ENCODE assay signal across 12 cellular contexts in genomic region chr13:94233401-94233800, GRCh38.
DNase-seq lines count a peak whose midpoint lies in the region.
"Had no signal": no experiment of that assay in that cellular context is flagged by ENCODE, and none has a peak within 500 bp of the region (broad histone marks: within the 10 kb centered on the region; RNA-seq: fewer than 3 reads in every experiment).

No MANE protein-coding gene starts in this region.

- in situ Hi-C loops in HAP-1 (cut with MboI; ENCODE audit: low sequenced_read_pairs), result no loop called here

- no peak overlapping the region for H3K4me3 ChIP-seq in HAP-1

- no peaks in the 10 kb centered on the region for H3K36me3 ChIP-seq in HAP-1 (replicated peaks)
- H3K36me3 ChIP-seq: esophagus muscularis mucosa had no signal

- peak; percentile 19 for DNase-seq in DMS53 (lab: John Stamatoyannopoulos, UW)
- DNase-seq in DMS53 treated with DMSO at 0.1 percent for 48 hours (lab: John Stamatoyannopoulos, UW; ENCODE audit: unreplicated experiment), result no peak
- DNase-seq in astrocyte of the hippocampus (ENCODE audit: low read depth, low spot score), result peak; percentile 84
- peak; percentile 3 to 4 for DNase-seq in hippocampal formation (lab: John Stamatoyannopoulos, UW)
- peak in 30 of 49 donors; percentile 1 to 62 (median 13) for DNase-seq in substantia nigra (lab: John Stamatoyannopoulos, UW)
- DNase-seq in NCI-H1930 (lab: John Stamatoyannopoulos, UW), result no peak
- no peak for DNase-seq in DMS153 (lab: John Stamatoyannopoulos, UW)
- no peak for DNase-seq in HAP-1 (ENCODE audit: low spot score in 2 of 2)
- DNase-seq: NCI-H1048, T-helper 2 cell had no signal

- H3K9me3 ChIP-seq in HAP-1, result no peaks in the 10 kb centered on the region
- H3K9me3 ChIP-seq: esophagus muscularis mucosa had no signal

- H3K27me3 ChIP-seq in HAP-1 (ENCODE audit: low read depth), result no peaks in the 10 kb centered on the region
- H3K27me3 ChIP-seq: esophagus muscularis mucosa had no signal

- H3K27ac ChIP-seq in substantia nigra (ENCODE audit: low read depth, low read length, poor library complexity, severe bottlenecking), result no peak overlapping the region
- H3K27ac ChIP-seq: esophagus muscularis mucosa, parathyroid adenoma had no signal

- H3K4me1 ChIP-seq in HAP-1, result no peaks in the 10 kb centered on the region
- H3K4me1 ChIP-seq: parathyroid adenoma had no signal

Comparison
In these comparisons a context has a peak if more than half of its experiments do, and no peak if none do; other contexts are left out.
1. DNase-seq: peak in DMS53 (single experiment), astrocyte of the hippocampus (single experiment), hippocampal formation (2 of 2) and substantia nigra (30 of 49); none in DMS53 treated with DMSO at 0.1 percent for 48 hours (single experiment), NCI-H1930 (0 of 2), DMS153 (single experiment) and HAP-1 (0 of 2).